Comparison of ENCODE assay signal across 18 cellular contexts in genomic region chr6:150228067-150228733, GRCh38.
DNase-seq lines count a peak whose midpoint lies in the region; ATAC-seq and TF ChIP-seq lines count a peak whose summit lies in the region.
"Had no signal": no experiment of that assay in that cellular context is flagged by ENCODE, and none has a peak within 500 bp of the region (broad histone marks: within the 10 kb centered on the region; RNA-seq: fewer than 3 reads in every experiment).

No MANE protein-coding gene starts in this region.

- DNase-seq in Right ventricle myocardium superior (no peak), cardiac septum (ENCODE audit: low spot score) (no peak), heart left ventricle (no peak), kidney tubule cell (ENCODE audit: low spot score) (peak; percentile 90), type B pancreatic cell (ENCODE audit: extremely low spot score, unreplicated experiment) (no peak), AG20443 (ENCODE audit: low spot score) (no peak)
- DNase-seq: H9; KBM-7; NCI-H1436; NCI-H2029; NCI-H2171 treated with DMSO at 0.1 percent for 48 hours; NCI-H446 treated with DMSO at 0.1 percent for 48 hours; NK-92 treated with Interleukin-12 subunit alpha and Interleukin-12 subunit beta, amount 100 ng/mL, for 24 hours; SJCRH30 had no signal

- H3K27ac ChIP-seq in heart left ventricle (peak overlapping the region in 1 of 12 donors; percentile 1), gastroesophageal sphincter (no peak overlapping the region)
- H3K27ac ChIP-seq: HL-60, SJCRH30 had no signal

- H3K36me3 ChIP-seq in heart left ventricle (no peaks in the 10 kb centered on the region), gastroesophageal sphincter (no peaks in the 10 kb centered on the region)
- H3K36me3 ChIP-seq: SJCRH30 had no signal

- TF ChIP-seq EP300 in gastroesophageal sphincter (IDR thresholded peaks at IDR 0.05), result no peak

- H3K27me3 ChIP-seq in heart left ventricle, result peaks cover 0 to 3% (median 0%) of the 10 kb centered on the region in 9 donors
- no peaks in the 10 kb centered on the region for H3K27me3 ChIP-seq in gastroesophageal sphincter
- H3K27me3 ChIP-seq: SJCRH30 had no signal

- intact Hi-C loops in Right ventricle myocardium superior (cut with DNase I) (no loop called here), cardiac septum (cut with DNase I) (no loop called here), heart left ventricle (cut with DNase I) (no loop called here)

- H3K9me3 ChIP-seq in heart left ventricle (peaks cover 0 to 4% (median 0%) of the 10 kb centered on the region in 12 donors), gastroesophageal sphincter (no peaks in the 10 kb centered on the region)
- H3K9me3 ChIP-seq: SJCRH30 had no signal

- 25 to 40% (median 37%) methylated on average over 5 of the region's 5 CpGs for WGBS in heart left ventricle, 4 donors
- WGBS in gastroesophageal sphincter (ENCODE audit: low coverage in 1 of 2), 2 donors, result 65 to 67% methylated on average over 5 of the region's 5 CpGs

- TF ChIP-seq POLR2A in heart left ventricle (IDR thresholded peaks at IDR 0.05), result no peak
- TF ChIP-seq POLR2A in gastroesophageal sphincter (IDR thresholded peaks at IDR 0.05), result no peak

- ATAC-seq in Right ventricle myocardium superior (ENCODE audit: poor library complexity), result peak; percentile 56
- peak; percentile 20 to 59 (median 33) for ATAC-seq in heart left ventricle
- ATAC-seq in gastroesophageal sphincter, result no peak
- ATAC-seq in GM18858 (IDR thresholded peaks at IDR 0.05; ENCODE audit: unreplicated experiment), result no peak

- H3K4me1 ChIP-seq in heart left ventricle, result peaks cover 0 to 23% (median 3%) of the 10 kb centered on the region in 12 donors
- H3K4me1 ChIP-seq in gastroesophageal sphincter, result no peaks in the 10 kb centered on the region
- H3K4me1 ChIP-seq: SJCRH30 had no signal

- H3K27ac Mint-ChIP-seq in type B pancreatic cell, result no peak overlapping the region
- H3K27ac Mint-ChIP-seq: CD14-positive monocyte, H9 had no signal

- H3K4me3 Mint-ChIP-seq in type B pancreatic cell, result no peak overlapping the region
- H3K4me3 Mint-ChIP-seq: H9 had no signal

- no peaks in the 10 kb centered on the region for H3K36me3 Mint-ChIP-seq in type B pancreatic cell
- H3K36me3 Mint-ChIP-seq: CD14-positive monocyte had no signal

- H3K9me3 Mint-ChIP-seq in type B pancreatic cell, result peaks cover 4% of the 10 kb centered on the region

- H3K4me3 ChIP-seq in heart left ventricle (no peak overlapping the region), gastroesophageal sphincter (no peak overlapping the region)
- H3K4me3 ChIP-seq: SJCRH30 had no signal

- no peaks in the 10 kb centered on the region for H3K27me3 Mint-ChIP-seq in type B pancreatic cell

- peaks cover 12% of the 10 kb centered on the region for H3K4me1 Mint-ChIP-seq in type B pancreatic cell (ENCODE audit: unreplicated experiment)
- H3K4me1 Mint-ChIP-seq: CD14-positive monocyte had no signal

- TF ChIP-seq CTCF in heart left ventricle (IDR thresholded peaks at IDR 0.05) (no peak), gastroesophageal sphincter (IDR thresholded peaks at IDR 0.05) (no peak), type B pancreatic cell (conservative IDR thresholded peaks at IDR 0.05) (no peak)

Comparison
In these comparisons a context has a peak if more than half of its experiments do, and no peak if none do; other contexts are left out.
1. ATAC-seq: peak in Right ventricle myocardium superior (single experiment) and heart left ventricle (4 of 4); none in gastroesophageal sphincter (single experiment) and GM18858 (single experiment).